1 cellular context compared by ENCODE assay signal in genomic region chr14:23358553-23359166, GRCh38.
TF ChIP-seq lines count a peak whose summit lies in the region.

No MANE protein-coding gene starts in this region.

TF ChIP-seq in HepG2, 621 proteins besides CTCF, POLR2A, EP300 and RAD21 (continued from another document):
- 0 out of 2 replicates have a peak, but pooled peaks have one; percentile 20 for TF ChIP-seq ZNF761 (CRISPR knock-in tag; conservative IDR thresholded peaks at IDR 0.05)
- peak; percentile 64 for TF ChIP-seq EZH2 (conservative IDR thresholded peaks at IDR 0.05; ENCODE audit: low read depth, low read length)
- no peak for TF ChIP-seq ARID3A (IDR thresholded peaks at IDR 0.05; ENCODE audit: low read depth, low read length)
- no peak for TF ChIP-seq LRRFIP1 (CRISPR knock-in tag; conservative IDR thresholded peaks at IDR 0.05)
- TF ChIP-seq ZNF556 (CRISPR knock-in tag; IDR thresholded peaks at IDR 0.05; ENCODE audit: borderline replicate concordance), result peak; percentile 47; the same call in 1 of the 2 replicates
- TF ChIP-seq MAF1 (CRISPR knock-in tag; IDR thresholded peaks at IDR 0.05; ENCODE audit: borderline replicate concordance), result no peak
- TF ChIP-seq, protein P1, sequence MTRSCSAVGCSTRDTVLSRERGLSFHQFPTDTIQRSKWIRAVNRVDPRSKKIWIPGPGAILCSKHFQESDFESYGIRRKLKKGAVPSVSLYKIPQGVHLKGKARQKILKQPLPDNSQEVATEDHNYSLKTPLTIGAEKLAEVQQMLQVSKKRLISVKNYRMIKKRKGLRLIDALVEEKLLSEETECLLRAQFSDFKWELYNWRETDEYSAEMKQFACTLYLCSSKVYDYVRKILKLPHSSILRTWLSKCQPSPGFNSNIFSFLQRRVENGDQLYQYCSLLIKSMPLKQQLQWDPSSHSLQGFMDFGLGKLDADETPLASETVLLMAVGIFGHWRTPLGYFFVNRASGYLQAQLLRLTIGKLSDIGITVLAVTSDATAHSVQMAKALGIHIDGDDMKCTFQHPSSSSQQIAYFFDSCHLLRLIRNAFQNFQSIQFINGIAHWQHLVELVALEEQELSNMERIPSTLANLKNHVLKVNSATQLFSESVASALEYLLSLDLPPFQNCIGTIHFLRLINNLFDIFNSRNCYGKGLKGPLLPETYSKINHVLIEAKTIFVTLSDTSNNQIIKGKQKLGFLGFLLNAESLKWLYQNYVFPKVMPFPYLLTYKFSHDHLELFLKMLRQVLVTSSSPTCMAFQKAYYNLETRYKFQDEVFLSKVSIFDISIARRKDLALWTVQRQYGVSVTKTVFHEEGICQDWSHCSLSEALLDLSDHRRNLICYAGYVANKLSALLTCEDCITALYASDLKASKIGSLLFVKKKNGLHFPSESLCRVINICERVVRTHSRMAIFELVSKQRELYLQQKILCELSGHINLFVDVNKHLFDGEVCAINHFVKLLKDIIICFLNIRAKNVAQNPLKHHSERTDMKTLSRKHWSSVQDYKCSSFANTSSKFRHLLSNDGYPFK (CRISPR knock-in tag; IDR thresholded peaks at IDR 0.05; ENCODE audit: borderline replicate concordance), result peak; percentile 1; the same call in 1 of the 2 replicates
- TF ChIP-seq PRMT3 (CRISPR knock-in tag; IDR thresholded peaks at IDR 0.05; ENCODE audit: borderline replicate concordance, low read depth), result no peak
- TF ChIP-seq ZNF577 (CRISPR knock-in tag; IDR thresholded peaks at IDR 0.05; ENCODE audit: borderline replicate concordance, low read depth), result 0 out of 2 replicates have a peak, but pooled peaks have one; percentile 31
- no peak for TF ChIP-seq ZNF30 (CRISPR knock-in tag; IDR thresholded peaks at IDR 0.05)
- TF ChIP-seq ARID4A (CRISPR knock-in tag; IDR thresholded peaks at IDR 0.05; ENCODE audit: borderline replicate concordance), result no peak; the same call in 1 of the 2 replicates
- no peak for TF ChIP-seq E2F1 (CRISPR knock-in tag; IDR thresholded peaks at IDR 0.05)
- TF ChIP-seq MXD1 (CRISPR knock-in tag; IDR thresholded peaks at IDR 0.05), result no peak
- 0 out of 2 replicates have a peak, but pooled peaks have one; percentile 36 for TF ChIP-seq ZNF207 (IDR thresholded peaks at IDR 0.05; ENCODE audit: borderline replicate concordance)
- TF ChIP-seq GFI1 (CRISPR knock-in tag; IDR thresholded peaks at IDR 0.05; ENCODE audit: borderline replicate concordance), result no peak
- no peak for TF ChIP-seq HNF4A (CRISPR knock-in tag; IDR thresholded peaks at IDR 0.05)
- no peak for TF ChIP-seq CREB3 (CRISPR knock-in tag; IDR thresholded peaks at IDR 0.05)
- TF ChIP-seq ZNF563 (CRISPR knock-in tag; IDR thresholded peaks at IDR 0.05), result 0 out of 2 replicates have a peak, but pooled peaks have one; percentile 36
- TF ChIP-seq ZNF652 (CRISPR knock-in tag; IDR thresholded peaks at IDR 0.05; ENCODE audit: borderline replicate concordance, low read depth), result no peak
- 0 out of 2 replicates have a peak, but pooled peaks have one; percentile 59 for TF ChIP-seq JUN (CRISPR knock-in tag; IDR thresholded peaks at IDR 0.05)
- no peak for TF ChIP-seq MEIS1 (CRISPR knock-in tag; IDR thresholded peaks at IDR 0.05; ENCODE audit: borderline replicate concordance)
- TF ChIP-seq, protein P2, sequence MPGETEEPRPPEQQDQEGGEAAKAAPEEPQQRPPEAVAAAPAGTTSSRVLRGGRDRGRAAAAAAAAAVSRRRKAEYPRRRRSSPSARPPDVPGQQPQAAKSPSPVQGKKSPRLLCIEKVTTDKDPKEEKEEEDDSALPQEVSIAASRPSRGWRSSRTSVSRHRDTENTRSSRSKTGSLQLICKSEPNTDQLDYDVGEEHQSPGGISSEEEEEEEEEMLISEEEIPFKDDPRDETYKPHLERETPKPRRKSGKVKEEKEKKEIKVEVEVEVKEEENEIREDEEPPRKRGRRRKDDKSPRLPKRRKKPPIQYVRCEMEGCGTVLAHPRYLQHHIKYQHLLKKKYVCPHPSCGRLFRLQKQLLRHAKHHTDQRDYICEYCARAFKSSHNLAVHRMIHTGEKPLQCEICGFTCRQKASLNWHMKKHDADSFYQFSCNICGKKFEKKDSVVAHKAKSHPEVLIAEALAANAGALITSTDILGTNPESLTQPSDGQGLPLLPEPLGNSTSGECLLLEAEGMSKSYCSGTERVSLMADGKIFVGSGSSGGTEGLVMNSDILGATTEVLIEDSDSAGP (CRISPR knock-in tag; IDR thresholded peaks at IDR 0.05; ENCODE audit: borderline replicate concordance), result no peak
- TF ChIP-seq MTA1 (CRISPR knock-in tag; IDR thresholded peaks at IDR 0.05; ENCODE audit: borderline replicate concordance), result peak; percentile 56; the same call in 1 of the 2 replicates
- no peak for TF ChIP-seq ZNF24 (IDR thresholded peaks at IDR 0.05)
- peak; percentile 81; the same call in 1 of the 2 replicates for TF ChIP-seq ZBTB46 (CRISPR knock-in tag; IDR thresholded peaks at IDR 0.05; ENCODE audit: borderline replicate concordance)
- TF ChIP-seq ATF1 (CRISPR knock-in tag; IDR thresholded peaks at IDR 0.05), result no peak
- no peak for TF ChIP-seq ZNF709 (CRISPR knock-in tag; IDR thresholded peaks at IDR 0.05)
- no peak for TF ChIP-seq ARNTL (CRISPR knock-in tag; IDR thresholded peaks at IDR 0.05)
- TF ChIP-seq ZNF430 (CRISPR knock-in tag; IDR thresholded peaks at IDR 0.05), result no peak
- 0 out of 2 replicates have a peak, but pooled peaks have one; percentile 34 for TF ChIP-seq ZNF343 (CRISPR knock-in tag; IDR thresholded peaks at IDR 0.05)
- TF ChIP-seq, protein P3, sequence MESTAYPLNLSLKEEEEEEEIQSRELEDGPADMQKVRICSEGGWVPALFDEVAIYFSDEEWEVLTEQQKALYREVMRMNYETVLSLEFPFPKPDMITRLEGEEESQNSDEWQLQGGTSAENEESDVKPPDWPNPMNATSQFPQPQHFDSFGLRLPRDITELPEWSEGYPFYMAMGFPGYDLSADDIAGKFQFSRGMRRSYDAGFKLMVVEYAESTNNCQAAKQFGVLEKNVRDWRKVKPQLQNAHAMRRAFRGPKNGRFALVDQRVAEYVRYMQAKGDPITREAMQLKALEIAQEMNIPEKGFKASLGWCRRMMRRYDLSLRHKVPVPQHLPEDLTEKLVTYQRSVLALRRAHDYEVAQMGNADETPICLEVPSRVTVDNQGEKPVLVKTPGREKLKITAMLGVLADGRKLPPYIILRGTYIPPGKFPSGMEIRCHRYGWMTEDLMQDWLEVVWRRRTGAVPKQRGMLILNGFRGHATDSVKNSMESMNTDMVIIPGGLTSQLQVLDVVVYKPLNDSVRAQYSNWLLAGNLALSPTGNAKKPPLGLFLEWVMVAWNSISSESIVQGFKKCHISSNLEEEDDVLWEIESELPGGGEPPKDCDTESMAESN (CRISPR knock-in tag; conservative IDR thresholded peaks at IDR 0.05), result no peak
- TF ChIP-seq ARNT (IDR thresholded peaks at IDR 0.05), result no peak
